Comparison of ENCODE assay signal across 18 cellular contexts in the genomic region with DNA sequence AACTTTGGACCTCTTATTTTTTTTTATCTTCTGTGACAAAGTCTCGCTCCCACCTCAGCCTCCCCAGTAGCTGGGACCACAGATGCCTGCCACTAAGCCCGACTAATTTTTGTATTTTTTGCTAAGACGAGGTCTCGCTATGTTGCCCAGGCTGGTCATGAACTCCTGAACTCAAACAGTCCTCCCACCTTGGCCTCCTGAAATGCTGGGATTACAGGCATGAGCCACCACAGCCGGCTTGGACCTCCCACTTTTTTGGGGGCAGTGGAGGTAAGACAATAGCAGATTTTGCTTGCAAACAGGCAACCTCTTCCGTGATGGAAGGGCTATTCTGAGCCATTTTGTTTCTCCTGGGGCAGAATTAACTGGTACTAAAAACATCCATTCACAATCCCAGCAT. TPM values are rescaled to one million over a fixed set of nuclear protein-coding genes. Genes with fewer than 3 reads are reported as not detected.
A peak's percentile ranks its signal among the peaks of the same experiment; 100 is the strongest.
DNase-seq lines count a peak whose midpoint lies in the region; ATAC-seq, FAIRE-seq and TF ChIP-seq lines count a peak whose summit lies in the region.
"Had no signal": no experiment of that assay in that cellular context is flagged by ENCODE, and none has a peak within 500 bp of the region (broad histone marks: within the 10 kb centered on the region; RNA-seq: fewer than 3 reads in every experiment).

No MANE protein-coding gene starts in this region.

- H3K4me1 Mint-ChIP-seq in CD4-positive, alpha-beta memory T cell, result peaks cover 9 to 31% (median 17%) of the 10 kb centered on the region in 4 donors
- H3K4me1 Mint-ChIP-seq in HFFc6 (ENCODE audit: low read depth), result peaks cover 11% of the 10 kb centered on the region
- H3K4me1 Mint-ChIP-seq in central memory CD8-positive, alpha-beta T cell, result peaks cover 10% of the 10 kb centered on the region

- H3K36me3 ChIP-seq in CD4-positive, alpha-beta memory T cell (ENCODE audit: insufficient read depth, low read length), result peaks cover 5% of the 10 kb centered on the region
- H3K36me3 ChIP-seq in neural cell (ENCODE audit: insufficient read depth, low read length), result no peaks in the 10 kb centered on the region

- H3K27me3 Mint-ChIP-seq in CD4-positive, alpha-beta memory T cell, result peaks cover 0 to 5% of the 10 kb centered on the region in 2 donors
- peaks cover 2% of the 10 kb centered on the region for H3K27me3 Mint-ChIP-seq in HFFc6 (ENCODE audit: insufficient read depth)
- H3K27me3 Mint-ChIP-seq in central memory CD8-positive, alpha-beta T cell, result no peaks in the 10 kb centered on the region

- TF ChIP-seq CTCF in HFFc6 (IDR thresholded peaks at IDR 0.05) (no peak), neural cell (IDR thresholded peaks at IDR 0.05; ENCODE audit: poor library complexity, severe bottlenecking) (no peak), D721Med (IDR thresholded peaks at IDR 0.05; ENCODE audit: insufficient read depth, missing control alignments) (no peak)

- intact Hi-C loops in CD4-positive, alpha-beta memory T cell (cut with micrococcal nuclease), result no loop called here

- no peak for FAIRE-seq in D721Med (lab: Jason Lieb, UNC)
- FAIRE-seq: endometrium had no signal

- ATAC-seq in central memory CD8-positive, alpha-beta T cell (replicated peaks; ENCODE audit: extremely low read depth, poor library complexity, severe bottlenecking), result no peak

- TF ChIP-seq EP300 in neural cell (conservative IDR thresholded peaks at IDR 0.05; ENCODE audit: poor library complexity, severe bottlenecking), result no peak

- no peak for TF ChIP-seq RAD21 in neural cell (conservative IDR thresholded peaks at IDR 0.05)

- POLR2A ChIA-PET in CD4-positive, alpha-beta memory T cell (lab: Charles Lee; ENCODE audit: partially characterized antibody), result interaction anchor here (1.0 to 1.8 kb wide), 2 partner anchors 53 to 516 kb away, joined by 3 to 7 read pairs; no protein-coding TSS in a partner anchor

- H3K27ac Mint-ChIP-seq in CD4-positive, alpha-beta memory T cell, result peak overlapping the region in 3 of 7 donors; percentile 22 to 87 (median 72)
- no peak overlapping the region for H3K27ac Mint-ChIP-seq in HFFc6
- no peak overlapping the region for H3K27ac Mint-ChIP-seq in central memory CD8-positive, alpha-beta T cell (ENCODE audit: low read depth)

- H3K79me2 ChIP-seq in neural cell (replicated peaks; ENCODE audit: insufficient read depth, low read length), result peaks cover 25% of the 10 kb centered on the region

- H3K4me3 Mint-ChIP-seq in CD4-positive, alpha-beta memory T cell, result peak overlapping the region in 7 of 8 donors; percentile 43 to 74 (median 70)
- 0 out of 2 replicates have a peak overlapping the region, but pooled peaks have one; percentile 54 for H3K4me3 Mint-ChIP-seq in HFFc6
- peak overlapping the region; percentile 85 for H3K4me3 Mint-ChIP-seq in central memory CD8-positive, alpha-beta T cell

- no peaks in the 10 kb centered on the region for H4K20me1 ChIP-seq in neural cell (ENCODE audit: insufficient read depth)

- peaks cover 26% of the 10 kb centered on the region for H3K4me1 ChIP-seq in CD4-positive, alpha-beta memory T cell (ENCODE audit: insufficient read depth, low read length)

- no peak overlapping the region for H3K27ac ChIP-seq in CD4-positive, alpha-beta memory T cell (ENCODE audit: low read depth, low read length)
- peak overlapping the region; percentile 84 for H3K27ac ChIP-seq in neural cell (ENCODE audit: low read length)

- no peak overlapping the region for H3K4me3 ChIP-seq in CD4-positive, alpha-beta memory T cell (ENCODE audit: low read length in 2 of 2)
- H3K4me3 ChIP-seq in neural cell (ENCODE audit: low read length), result no peak overlapping the region

- H3K36me3 Mint-ChIP-seq in CD4-positive, alpha-beta memory T cell, result peaks cover 7 to 16% of the 10 kb centered on the region in 2 donors
- H3K36me3 Mint-ChIP-seq in HFFc6 (ENCODE audit: low read depth), result no peaks in the 10 kb centered on the region; the same call in 1 of the 2 replicates
- peaks cover 27% of the 10 kb centered on the region for H3K36me3 Mint-ChIP-seq in central memory CD8-positive, alpha-beta T cell (ENCODE audit: insufficient read depth)

- no peaks in the 10 kb centered on the region for H3K27me3 ChIP-seq in CD4-positive, alpha-beta memory T cell (ENCODE audit: insufficient read depth, low read length)
- H3K27me3 ChIP-seq in neural cell (ENCODE audit: insufficient read depth, low read depth, low read length), result no peaks in the 10 kb centered on the region
- H3K27me3 ChIP-seq: BLaER1 had no signal

- no peaks in the 10 kb centered on the region for H3K9me3 ChIP-seq in CD4-positive, alpha-beta memory T cell (ENCODE audit: control insufficient read depth in 1 of 2, low read length in 2 of 2)
- no peaks in the 10 kb centered on the region for H3K9me3 ChIP-seq in neural cell (ENCODE audit: low read length)
- H3K9me3 ChIP-seq: BLaER1 had no signal

- no peaks in the 10 kb centered on the region for H3F3A ChIP-seq in neural cell (ENCODE audit: insufficient read depth, low read length, poor library complexity, severe bottlenecking)

- no peak overlapping the region for H3K4me2 ChIP-seq in neural cell (ENCODE audit: low read length)

- DNase-seq in CD4-positive, alpha-beta memory T cell, result no peak
- no peak for DNase-seq in HFFc6
- DNase-seq in central memory CD8-positive, alpha-beta T cell (ENCODE audit: low spot score in 2 of 2), result no peak
- no peak for DNase-seq in dedifferentiated amniotic fluid mesenchymal stem cell (ENCODE audit: extremely low spot score)
- DNase-seq in DMS 273 treated with DMSO at 0.1 percent for 48 hours (lab: John Stamatoyannopoulos, UW), result no peak
- no peak for DNase-seq in D721Med (ENCODE audit: insufficient read length, low spot score)
- DNase-seq: activated CD4-positive, alpha-beta T cell treated with anti-CD3 and anti-CD28 coated beads, Interleukin-2, amount 50 U/mL, for 48 hours; DND-41; foreskin fibroblast; GOT3; left ventricle myocardium superior; NCI-H1436; NK-92 treated with Interleukin-12 subunit alpha and Interleukin-12 subunit beta, amount 100 ng/mL, for 24 hours; SHP77 had no signal

- no peaks in the 10 kb centered on the region for H3K9me2 ChIP-seq in neural cell (ENCODE audit: insufficient read depth, low read length)

- H3K9me3 Mint-ChIP-seq in CD4-positive, alpha-beta memory T cell, result peaks cover 0 to 5% (median 0%) of the 10 kb centered on the region in 8 donors
- H3K9me3 Mint-ChIP-seq in HFFc6, result no peaks in the 10 kb centered on the region
- H3K9me3 Mint-ChIP-seq in central memory CD8-positive, alpha-beta T cell, result no peaks in the 10 kb centered on the region

- no peak overlapping the region for H2AFZ ChIP-seq in neural cell (ENCODE audit: low read depth, low read length)

- CTCF ChIA-PET in CD4-positive, alpha-beta memory T cell (lab: Charles Lee; ENCODE audit: partially characterized antibody), result no interaction called here

- no peak overlapping the region for H3K9ac ChIP-seq in neural cell (ENCODE audit: low read length)
- H3K9ac ChIP-seq: BLaER1 had no signal

TF ChIP-seq in neural cell, 6 proteins besides CTCF, POLR2A, EP300 and RAD21:
- TF ChIP-seq MXI1 (conservative IDR thresholded peaks at IDR 0.05; ENCODE audit: poor library complexity, severe bottlenecking) (no peak), EZH2 (IDR thresholded peaks at IDR 0.05; ENCODE audit: borderline replicate concordance, insufficient read depth, low read length, poor library complexity, severe bottlenecking) (no peak), TAF1 (IDR thresholded peaks at IDR 0.05; ENCODE audit: low read depth) (no peak), POLR2AphosphoS5 (IDR thresholded peaks at IDR 0.05) (no peak), SMC3 (conservative IDR thresholded peaks at IDR 0.05; ENCODE audit: poor library complexity) (no peak)
- TF ChIP-seq, protein P1, sequence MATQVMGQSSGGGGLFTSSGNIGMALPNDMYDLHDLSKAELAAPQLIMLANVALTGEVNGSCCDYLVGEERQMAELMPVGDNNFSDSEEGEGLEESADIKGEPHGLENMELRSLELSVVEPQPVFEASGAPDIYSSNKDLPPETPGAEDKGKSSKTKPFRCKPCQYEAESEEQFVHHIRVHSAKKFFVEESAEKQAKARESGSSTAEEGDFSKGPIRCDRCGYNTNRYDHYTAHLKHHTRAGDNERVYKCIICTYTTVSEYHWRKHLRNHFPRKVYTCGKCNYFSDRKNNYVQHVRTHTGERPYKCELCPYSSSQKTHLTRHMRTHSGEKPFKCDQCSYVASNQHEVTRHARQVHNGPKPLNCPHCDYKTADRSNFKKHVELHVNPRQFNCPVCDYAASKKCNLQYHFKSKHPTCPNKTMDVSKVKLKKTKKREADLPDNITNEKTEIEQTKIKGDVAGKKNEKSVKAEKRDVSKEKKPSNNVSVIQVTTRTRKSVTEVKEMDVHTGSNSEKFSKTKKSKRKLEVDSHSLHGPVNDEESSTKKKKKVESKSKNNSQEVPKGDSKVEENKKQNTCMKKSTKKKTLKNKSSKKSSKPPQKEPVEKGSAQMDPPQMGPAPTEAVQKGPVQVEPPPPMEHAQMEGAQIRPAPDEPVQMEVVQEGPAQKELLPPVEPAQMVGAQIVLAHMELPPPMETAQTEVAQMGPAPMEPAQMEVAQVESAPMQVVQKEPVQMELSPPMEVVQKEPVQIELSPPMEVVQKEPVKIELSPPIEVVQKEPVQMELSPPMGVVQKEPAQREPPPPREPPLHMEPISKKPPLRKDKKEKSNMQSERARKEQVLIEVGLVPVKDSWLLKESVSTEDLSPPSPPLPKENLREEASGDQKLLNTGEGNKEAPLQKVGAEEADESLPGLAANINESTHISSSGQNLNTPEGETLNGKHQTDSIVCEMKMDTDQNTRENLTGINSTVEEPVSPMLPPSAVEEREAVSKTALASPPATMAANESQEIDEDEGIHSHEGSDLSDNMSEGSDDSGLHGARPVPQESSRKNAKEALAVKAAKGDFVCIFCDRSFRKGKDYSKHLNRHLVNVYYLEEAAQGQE (IDR thresholded peaks at IDR 0.05; ENCODE audit: borderline replicate concordance), result no peak
TF ChIP-seq in neural cell: peak in this region for 0.

RNA-seq across cellular contexts. Expression of a gene that starts 1.2 kb away (rescaled TPM):
- 10 to 100 TPM; 83.3 to 89.9 TPM for total RNA-seq in CD4-positive, alpha-beta memory T cell
- polyA plus RNA-seq in CD4-positive, alpha-beta memory T cell, result 1 to 10 TPM in 1 of 2 donors, under 1 TPM in 1; 0.42 to 8.7 TPM
- total RNA-seq in HFFc6 (2021; fragmentation: NEBNext Ultra II Directional; extraction: Animal tissue kit (Norgen Biotek cat#: 25700)), result 10 to 100 TPM; 26.6 to 35.5 (median 28.7) TPM
- polyA plus RNA-seq in neural cell, result 12.9 and 16.6 TPM in 2 replicates
- 37.7 and 51.1 TPM in 2 replicates for polyA minus RNA-seq in neural cell

RNA-seq across cellular contexts. Expression of a gene that starts 7.3 kb away (rescaled TPM):
- total RNA-seq in CD4-positive, alpha-beta memory T cell, result not detected
- not detected for polyA plus RNA-seq in CD4-positive, alpha-beta memory T cell
- total RNA-seq in HFFc6 (2021; fragmentation: NEBNext Ultra II Directional; extraction: Animal tissue kit (Norgen Biotek cat#: 25700)), result 10 to 100 TPM in 5 of 6 experiments, 1 to 10 TPM in 1; 5.6 to 13.1 (median 11.8) TPM
- 9.0 and 12.3 TPM in 2 replicates for polyA plus RNA-seq in neural cell
- polyA minus RNA-seq in neural cell, result 6.8 and 11.2 TPM in 2 replicates
- total RNA-seq: HT-29, left ventricle myocardium superior had no signal

Comparison
In these comparisons a context has a peak if more than half of its experiments do, and no peak if none do; other contexts are left out.
1. RNA of a gene that starts 7.3 kb away (total RNA-seq): 5.6 to 13.1 TPM in HFFc6; not detected in CD4-positive, alpha-beta memory T cell; every median in the first group is over 4 times any median in the second.
2. Peak in every context shown above with its lines, with median percentiles within 50 percentile points of each other: H3K4me3 Mint-ChIP-seq.